Comparison of ENCODE assay signal across 13 cellular contexts in genomic region chr3:135224963-135225362, GRCh38.
"Had no signal": no experiment of that assay in that cellular context is flagged by ENCODE, and none has a peak within 500 bp of the region (broad histone marks: within the 10 kb centered on the region; RNA-seq: fewer than 3 reads in every experiment).

No MANE protein-coding gene starts in this region.

- DNase-seq: activated CD4-positive, alpha-beta T cell treated with anti-CD3 and anti-CD28 coated beads, Interleukin-2, amount 10 ng/mL, durations not matched to agents 7 days and 5 days; activated gamma-delta T cell; activated T-cell treated with anti-CD3 and anti-CD28 coated beads, Interleukin-2, amount 50 U/mL, for 72 hours; colonic mucosa; erythroblast; foreskin melanocyte; left lung; nucleus accumbens; sigmoid colon; stimulated activated CD4-positive, alpha-beta T cell treated with anti-CD3 and anti-CD28 coated beads, Interleukin-4, amount 100 ng/mL, for 24 hours; stomach; testis; upper lobe of right lung had no signal

- ATAC-seq: activated T-cell treated with anti-CD3 and anti-CD28 coated beads, Interleukin-2, amount 50 U/mL, for 72 hours; left lung; upper lobe of right lung had no signal
